ENCODE assay signal across 8 cellular contexts in the genomic region with DNA sequence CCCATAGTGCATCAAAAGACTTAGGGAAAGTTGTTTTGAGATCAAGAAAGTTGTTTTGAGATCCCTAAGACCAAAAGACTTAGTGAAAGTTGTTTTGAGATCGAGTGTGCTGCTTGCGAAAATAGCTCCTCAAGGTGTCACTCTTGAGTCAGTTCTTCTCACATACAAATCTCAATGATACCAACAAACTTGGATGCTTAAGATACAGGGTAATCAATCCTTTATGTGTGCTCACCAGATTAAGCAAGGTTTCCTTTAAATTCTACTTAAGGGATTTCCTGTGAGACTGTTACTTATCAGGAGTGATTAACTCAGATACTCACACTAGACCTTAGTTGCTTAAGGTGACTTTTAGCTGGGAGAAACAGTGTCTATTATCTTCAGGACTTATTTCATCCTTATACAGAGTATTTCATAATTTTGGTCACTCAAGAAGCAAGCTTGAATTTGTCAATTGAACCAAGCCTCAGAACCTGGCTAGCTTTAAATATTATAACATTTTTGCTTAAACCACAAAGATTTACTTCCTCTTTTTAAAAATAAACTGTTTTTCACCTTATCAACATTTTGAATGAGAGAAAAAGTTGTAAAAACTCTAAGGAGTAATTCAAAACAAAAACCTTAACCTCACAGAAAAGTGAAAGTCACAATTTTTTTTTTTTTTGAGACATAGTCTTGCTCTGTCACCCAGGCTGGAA. TPM values are rescaled to one million over a fixed set of nuclear protein-coding genes. Genes with fewer than 3 reads are reported as not detected.
DNase-seq lines count a peak whose midpoint lies in the region; ATAC-seq and TF ChIP-seq lines count a peak whose summit lies in the region.

No MANE protein-coding gene starts in this region.

- H3K36me3 ChIP-seq in OCI-LY7 (ENCODE audit: insufficient read depth, low read length) (no peaks in the 10 kb centered on the region), thoracic aorta (no peaks in the 10 kb centered on the region)

- H3K4me1 ChIP-seq in OCI-LY7 (ENCODE audit: insufficient read depth, low read length, poor library complexity, severe bottlenecking): peaks cover 42% of the 10 kb centered on the region
- H3K4me1 ChIP-seq in thoracic aorta (ENCODE audit: control insufficient read depth in 1 of 2, low read depth in 2 of 2): no peaks in the 10 kb centered on the region

- no peaks in the 10 kb centered on the region for H3K9me3 Mint-ChIP-seq in MCF 10A (ENCODE audit: unreplicated experiment)

- H3K27ac ChIP-seq in OCI-LY7 (ENCODE audit: low read depth, low read length, poor library complexity, severe bottlenecking) (peak overlapping the region; percentile 82), thoracic aorta (no peak overlapping the region)

- H3K4me3 ChIP-seq in OCI-LY7 (ENCODE audit: low read depth, low read length, poor library complexity, severe bottlenecking) (peak overlapping the region; percentile 57), thoracic aorta (no peak overlapping the region)

- no peaks in the 10 kb centered on the region for H3K79me2 ChIP-seq in OCI-LY7 (ENCODE audit: insufficient read depth, low read depth, low read length)

- TF ChIP-seq CTCF in OCI-LY7 (conservative IDR thresholded peaks at IDR 0.05; ENCODE audit: low read length) (peak; percentile 97), MCF 10A (IDR thresholded peaks at IDR 0.05; ENCODE audit: unreplicated experiment) (peak; percentile 57), thoracic aorta (IDR thresholded peaks at IDR 0.05) (peak; percentile 65)

- no peaks in the 10 kb centered on the region for H4K20me1 ChIP-seq in OCI-LY7 (ENCODE audit: insufficient read depth, low read length)

- H3K4me3 Mint-ChIP-seq in MCF 10A (ENCODE audit: unreplicated experiment): no peak overlapping the region

- H3K4me1 Mint-ChIP-seq in MCF 10A (ENCODE audit: insufficient read depth, unreplicated experiment): peaks cover 8% of the 10 kb centered on the region

- POLR2A ChIA-PET in OCI-LY7 (lab: Charles Lee) (interaction anchor here (0.6 to 2.7 kb wide), 16 partner anchors 38 to 279 kb away, joined by 3 to 11 read pairs (median 4); no protein-coding TSS in a partner anchor), MCF 10A (lab: Yijun Ruan, JAX) (interaction anchor here (0.6 to 2.0 kb wide), 10 partner anchors 9 to 239 kb away, joined by 3 to 8 read pairs (median 4); a partner anchor contains a TSS)

- H3K4me2 ChIP-seq in OCI-LY7 (ENCODE audit: low read length): peak overlapping the region; percentile 98

- H2AFZ ChIP-seq in OCI-LY7 (ENCODE audit: low read length): peak overlapping the region; percentile 96

- no peaks in the 10 kb centered on the region for H3K27me3 ChIP-seq in thoracic aorta (replicated peaks; ENCODE audit: insufficient read depth)

- no peaks in the 10 kb centered on the region for H3K9me2 ChIP-seq in OCI-LY7 (ENCODE audit: insufficient read depth, low read length)

- BruUV-seq in OCI-LY7 (replicated peaks; lab: Mats Ljungman, UMichigan) (no TSS peak), MCF 10A (replicated peaks; lab: Mats Ljungman, UMichigan) (no TSS peak)

- H3K9me3 ChIP-seq in OCI-LY7 (ENCODE audit: low read length) (no peaks in the 10 kb centered on the region), thoracic aorta (no peaks in the 10 kb centered on the region)

- no peak overlapping the region for H3K27ac Mint-ChIP-seq in MCF 10A (ENCODE audit: low read depth, unreplicated experiment)

- no peaks in the 10 kb centered on the region for H3K36me3 Mint-ChIP-seq in MCF 10A (ENCODE audit: insufficient read depth, unreplicated experiment)

- ATAC-seq in GM18498 (IDR thresholded peaks at IDR 0.05; ENCODE audit: unreplicated experiment) (peak; percentile 68), thoracic aorta (ENCODE audit: insufficient number of reproducible peaks, low FRiP score, low read depth) (no peak)

- H3K27me3 Mint-ChIP-seq in MCF 10A (ENCODE audit: insufficient read depth, unreplicated experiment): peaks cover 13% of the 10 kb centered on the region

- CTCF ChIA-PET in OCI-LY7 (lab: Charles Lee; ENCODE audit: unreplicated experiment): interaction anchor here (0.7 to 2.8 kb wide), 7 partner anchors 9 to 286 kb away, joined by 3 to 19 read pairs (median 4); no protein-coding TSS in a partner anchor
- CTCF ChIA-PET in MCF 10A (lab: Yijun Ruan, JAX): interaction anchor here (0.6 to 8.0 kb wide), 52 partner anchors 9 to 916 kb away, joined by 3 to 182 read pairs (median 5); a partner anchor contains a TSS

- intact Hi-C loops in OCI-LY7 (cut with micrococcal nuclease; ENCODE audit: unreplicated experiment): loop anchor here (1.0 to 2.0 kb wide), 4 partner anchors 30 to 186 kb away; no protein-coding TSS in a partner anchor
- intact Hi-C loops in MCF 10A (cut with micrococcal nuclease): loop anchor here (1.0 to 5.0 kb wide), 3 partner anchors 164 to 252 kb away; a partner anchor contains a TSS

- DNase-seq in CD1c-positive myeloid dendritic cell (ENCODE audit: extremely low spot score) (peak; percentile 64), HT1080 (ENCODE audit: low read depth) (peak; percentile 46), OCI-LY7 (ENCODE audit: low spot score) (peak; percentile 79), MCF 10A (ENCODE audit: unreplicated experiment) (peak; percentile 61), left kidney (ENCODE audit: low read depth, low spot score) (peak; percentile 61), thoracic aorta (ENCODE audit: low spot score) (no peak), NCI-H1930 (lab: John Stamatoyannopoulos, UW) (no peak)

RNA-seq across cellular contexts. Expression of a gene that starts 8.0 kb away (rescaled TPM):
- 9.0 and 10.7 TPM in 2 replicates for total RNA-seq in HT1080 (2014; rRNA removed; shearing (Covaris generic))
- 8.1 and 10.1 TPM in 2 replicates for polyA plus RNA-seq in HT1080 (2015; cell fraction: cytosol; rRNA removed)
- polyA plus RNA-seq in HT1080 (2015; cell fraction: nucleus; rRNA removed): 18.3 and 18.7 TPM in 2 replicates
- 14.8 and 16.9 TPM in 2 replicates for total RNA-seq in OCI-LY7 (2014; rRNA removed; shearing (Covaris generic))
- total RNA-seq in OCI-LY7 (2022) (18.6 and 22.5 TPM in 2 replicates), MCF 10A (2022) (8.8 and 11.2 TPM in 2 replicates), thoracic aorta (10 to 100 TPM; 15.7 to 22.5 TPM)

RNA-seq across cellular contexts. Expression of a gene that starts 56.2 kb away (rescaled TPM):
- total RNA-seq in HT1080 (2014; rRNA removed; shearing (Covaris generic)): 70.5 and 89.1 TPM in 2 replicates
- 99.6 and 101 TPM in 2 replicates for polyA plus RNA-seq in HT1080 (2015; cell fraction: cytosol; rRNA removed)
- polyA plus RNA-seq in HT1080 (2015; cell fraction: nucleus; rRNA removed): 115 and 123 TPM in 2 replicates
- 49.7 and 55.9 TPM in 2 replicates for total RNA-seq in OCI-LY7 (2014; rRNA removed; shearing (Covaris generic))
- total RNA-seq in OCI-LY7 (2022) (66.5 and 75.4 TPM in 2 replicates), MCF 10A (2022) (55.4 and 56.4 TPM in 2 replicates), thoracic aorta (10 to 100 TPM; 68.5 to 89.8 TPM)

Comparison
In these comparisons a context has a peak if more than half of its experiments do, and no peak if none do; other contexts are left out.
1. DNase-seq: peak in CD1c-positive myeloid dendritic cell (single experiment), HT1080 (single experiment), OCI-LY7 (single experiment), MCF 10A (single experiment) and left kidney (single experiment); none in thoracic aorta (single experiment) and NCI-H1930 (0 of 2).
2. Peak in every context shown above with its lines, with median percentiles within 50 percentile points of each other: CTCF ChIP-seq.